ENCODE assay signal across 12 cellular contexts in genomic region chr16:19926449-19927390, GRCh38. TPM values are rescaled to one million over a fixed set of nuclear protein-coding genes. Genes with fewer than 3 reads are reported as not detected.
DNase-seq lines count a peak whose midpoint lies in the region; TF ChIP-seq lines count a peak whose summit lies in the region.
"Had no signal": no experiment of that assay in that cellular context is flagged by ENCODE, and none has a peak within 500 bp of the region (broad histone marks: within the 10 kb centered on the region; RNA-seq: fewer than 3 reads in every experiment).

No MANE protein-coding gene starts in this region.

- peaks cover 7% of the 10 kb centered on the region for H3K4me1 ChIP-seq in mesodermal cell (ENCODE audit: control insufficient read depth, insufficient read depth, low read length, poor library complexity, severe bottlenecking)

- peak overlapping the region; percentile 43 for H3K27ac ChIP-seq in mesodermal cell (ENCODE audit: low read depth, low read length, severe bottlenecking)

- peak; percentile 36 for DNase-seq in Caki2 (ENCODE audit: low read depth)
- DNase-seq in MG63 = peak; percentile 53
- peak; percentile 85 for DNase-seq in choroid plexus epithelial cell (ENCODE audit: low read depth)
- DNase-seq in stimulated activated CD4-positive, alpha-beta T cell treated with anti-CD3 and anti-CD28 coated beads, Interleukin-1b, Interleukin-23, amount 100 ng/mL, for 48 hours = no peak
- no peak for DNase-seq in NCI-H2029 (lab: John Stamatoyannopoulos, UW)
- DNase-seq in NCI-H748 treated with DMSO at 0.1 percent for 48 hours (lab: John Stamatoyannopoulos, UW) = no peak
- DNase-seq in NOMO-1 treated with DMSO at 0.1 percent for 48 hours (lab: John Stamatoyannopoulos, UW; ENCODE audit: unreplicated experiment) = no peak
- DNase-seq: activated naive CD8-positive, alpha-beta T cell treated with anti-CD3 and anti-CD28 coated beads for 36 hours; effector CD8-positive, alpha-beta T cell; midbrain; NCI-H2171 treated with DMSO at 0.1 percent for 48 hours had no signal

- H3K9me3 ChIP-seq in MG63 (peaks cover 2% of the 10 kb centered on the region; the same call in 1 of the 2 replicates), mesodermal cell (ENCODE audit: control insufficient read depth, low read length) (no peaks in the 10 kb centered on the region)

- H3K4me3 ChIP-seq in MG63 (no peak overlapping the region), choroid plexus epithelial cell (ENCODE audit: low read depth, low read length) (no peak overlapping the region), mesodermal cell (ENCODE audit: extremely low read depth, insufficient read depth, low read length, poor library complexity, severe bottlenecking) (no peak overlapping the region)

- peaks cover 18% of the 10 kb centered on the region for H3K27me3 ChIP-seq in MG63

- in situ Hi-C loops in Caki2 (cut with HindIII; ENCODE audit: low pct_unique_long_range_greater_than_20kb, low sequenced_read_pairs) = no loop called here

- no peak for TF ChIP-seq CTCF in choroid plexus epithelial cell (conservative IDR thresholded peaks at IDR 0.05; ENCODE audit: low read depth, low read length)

- H3K36me3 ChIP-seq in MG63 (no peaks in the 10 kb centered on the region), mesodermal cell (ENCODE audit: control insufficient read depth, insufficient read depth, low read length) (no peaks in the 10 kb centered on the region)

- 87% methylated on average over 4 to 6 of the region's 8 CpGs for WGBS in mesodermal cell (ENCODE audit: insufficient coverage in 2 of 2), 2 experiments

RNA-seq across cellular contexts. Expression of gene GPRC5B, which starts 42.1 kb away (rescaled TPM):
- 37.1 and 43.6 TPM in 2 replicates for total RNA-seq in Caki2 (2014; rRNA removed; shearing (Covaris generic); ENCODE audit: low replicate concordance)
- total RNA-seq in MG63 (2014; rRNA removed; shearing (Covaris generic); ENCODE audit: low replicate concordance) = 5.3 and 6.4 TPM in 2 replicates
- polyA plus RNA-seq in mesodermal cell (2013, experiment 1 of 2) = 23.8 TPM
- 16.4 TPM for polyA plus RNA-seq in mesodermal cell (2013, experiment 2 of 2)

Comparison
In these comparisons a context has a peak if more than half of its experiments do, and no peak if none do; other contexts are left out.
1. DNase-seq: peak in Caki2 (single experiment), MG63 (single experiment) and choroid plexus epithelial cell (single experiment); none in stimulated activated CD4-positive, alpha-beta T cell treated with anti-CD3 and anti-CD28 coated beads, Interleukin-1b, Interleukin-23, amount 100 ng/mL, for 48 hours (single experiment), NCI-H2029 (single experiment), NCI-H748 treated with DMSO at 0.1 percent for 48 hours (single experiment) and NOMO-1 treated with DMSO at 0.1 percent for 48 hours (single experiment).